ENCODE assay signal across 8 cellular contexts in the genomic region with DNA sequence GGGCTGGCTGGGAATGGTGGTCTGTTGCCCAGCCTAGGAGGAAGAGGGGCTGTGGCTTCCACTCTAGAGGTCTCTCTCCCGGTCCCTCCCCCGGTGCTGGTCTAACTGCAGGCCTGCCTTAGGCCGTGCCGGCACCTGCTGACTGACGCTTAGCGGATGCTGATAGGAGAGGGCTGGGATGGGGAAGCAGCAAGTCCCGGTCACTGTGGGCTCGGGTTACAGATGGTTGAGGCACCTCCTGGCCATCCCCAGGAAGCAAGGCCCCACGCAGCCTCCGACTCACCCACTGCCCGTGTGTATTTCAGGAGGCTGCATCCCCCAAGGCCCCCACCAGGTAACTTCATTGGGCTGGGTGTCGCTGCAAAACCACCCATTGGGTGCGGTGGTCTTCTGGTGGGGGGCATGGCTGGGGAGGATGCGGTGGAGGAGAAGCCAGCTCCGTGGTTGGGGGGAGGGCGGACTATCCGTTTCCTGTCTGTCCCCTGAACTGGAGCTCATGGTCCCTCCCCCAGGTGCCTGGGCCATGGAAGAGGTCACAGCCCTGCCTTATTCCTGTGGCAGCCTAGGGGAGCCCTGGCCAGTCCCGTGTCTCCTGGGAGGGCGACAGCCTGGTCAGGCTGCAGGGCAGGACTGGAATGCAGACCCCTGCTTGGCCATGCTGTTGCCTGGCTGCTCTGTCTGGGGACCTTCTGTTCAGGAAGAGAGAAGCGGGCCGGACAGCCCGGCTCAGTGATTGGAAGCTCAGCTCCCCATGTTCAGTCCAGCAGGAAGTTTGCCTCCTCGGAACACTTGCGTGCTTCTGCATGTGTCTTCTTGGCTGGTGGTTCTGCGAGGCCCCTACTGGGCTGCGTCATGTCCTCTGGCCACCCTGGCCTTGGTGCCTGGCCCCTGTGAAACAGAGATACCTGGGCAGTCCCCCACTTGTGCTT.
A peak's percentile ranks its signal among the peaks of the same experiment; 100 is the strongest.
DNase-seq lines count a peak whose midpoint lies in the region; ATAC-seq and TF ChIP-seq lines count a peak whose summit lies in the region.

No MANE protein-coding gene starts in this region.

- WGBS in sigmoid colon, 2 donors, result 82 to 87% methylated on average over 26 of the region's 26 CpGs

- peaks cover 54% of the 10 kb centered on the region for H3K4me1 ChIP-seq in effector memory CD4-positive, alpha-beta T cell (ENCODE audit: control insufficient read depth, insufficient read depth, low read length, poor library complexity, severe bottlenecking)
- peaks cover 0 to 95% (median 93%) of the 10 kb centered on the region in 4 donors for H3K4me1 ChIP-seq in sigmoid colon

- intact Hi-C loops in sigmoid colon (cut with DNase I), result loop anchor here (1.0 kb wide), 1 partner anchor 10 kb away; no protein-coding TSS in a partner anchor

- H3K27ac ChIP-seq in effector memory CD4-positive, alpha-beta T cell (ENCODE audit: insufficient read depth, low read length, poor library complexity, severe bottlenecking), result peak overlapping the region; percentile 68
- peak overlapping the region; percentile 96 to 100 (median 98) for H3K27ac ChIP-seq in sigmoid colon

- no peak for TF ChIP-seq EP300 in sigmoid colon (IDR thresholded peaks at IDR 0.05)

- peaks cover 23% of the 10 kb centered on the region for H3K36me3 ChIP-seq in effector memory CD4-positive, alpha-beta T cell (ENCODE audit: control insufficient read depth, insufficient read depth, low read length)
- peaks cover 0 to 5% (median 0%) of the 10 kb centered on the region in 4 donors for H3K36me3 ChIP-seq in sigmoid colon

- no peaks in the 10 kb centered on the region for H3K9me3 ChIP-seq in effector memory CD4-positive, alpha-beta T cell (ENCODE audit: control insufficient read depth, low read length)
- no peaks in the 10 kb centered on the region for H3K9me3 ChIP-seq in sigmoid colon

- H3K4me3 ChIP-seq in effector memory CD4-positive, alpha-beta T cell (ENCODE audit: insufficient read depth, low read depth, low read length, poor library complexity, severe bottlenecking), result no peak overlapping the region
- H3K4me3 ChIP-seq in sigmoid colon, result no peak overlapping the region

- TF ChIP-seq POLR2A in sigmoid colon (IDR thresholded peaks at IDR 0.05), result no peak

- ATAC-seq in GM21529 (IDR thresholded peaks at IDR 0.05; ENCODE audit: unreplicated experiment) (no peak), GM18868 (IDR thresholded peaks at IDR 0.05; ENCODE audit: unreplicated experiment) (no peak)

- DNase-seq in NCI-H526 (lab: John Stamatoyannopoulos, UW), result peak; percentile 28 to 69
- no peak for DNase-seq in NCI-H526 treated with DMSO at 0.1 percent for 48 hours (lab: John Stamatoyannopoulos, UW)
- DNase-seq in NCI-H524 (lab: John Stamatoyannopoulos, UW), result peak; percentile 41 to 77
- DNase-seq in effector memory CD4-positive, alpha-beta T cell, result no peak
- DNase-seq in sigmoid colon, result peak; percentile 89
- DNase-seq in NCI-H1105 treated with DMSO at 0.1 percent for 48 hours (lab: John Stamatoyannopoulos, UW), result no peak

- no peak for TF ChIP-seq CTCF in sigmoid colon (IDR thresholded peaks at IDR 0.05)

- H3K27me3 ChIP-seq in effector memory CD4-positive, alpha-beta T cell (replicated peaks; ENCODE audit: control insufficient read depth, insufficient read depth, low read length, poor library complexity, severe bottlenecking), result no peaks in the 10 kb centered on the region
- H3K27me3 ChIP-seq in sigmoid colon, result no peaks in the 10 kb centered on the region

Comparison
In these comparisons a context has a peak if more than half of its experiments do, and no peak if none do; other contexts are left out.
1. DNase-seq: peak in NCI-H526 (2 of 2), NCI-H524 (2 of 2) and sigmoid colon (single experiment); none in NCI-H526 treated with DMSO at 0.1 percent for 48 hours (single experiment), effector memory CD4-positive, alpha-beta T cell (0 of 3) and NCI-H1105 treated with DMSO at 0.1 percent for 48 hours (single experiment).